In the genomic region with DNA sequence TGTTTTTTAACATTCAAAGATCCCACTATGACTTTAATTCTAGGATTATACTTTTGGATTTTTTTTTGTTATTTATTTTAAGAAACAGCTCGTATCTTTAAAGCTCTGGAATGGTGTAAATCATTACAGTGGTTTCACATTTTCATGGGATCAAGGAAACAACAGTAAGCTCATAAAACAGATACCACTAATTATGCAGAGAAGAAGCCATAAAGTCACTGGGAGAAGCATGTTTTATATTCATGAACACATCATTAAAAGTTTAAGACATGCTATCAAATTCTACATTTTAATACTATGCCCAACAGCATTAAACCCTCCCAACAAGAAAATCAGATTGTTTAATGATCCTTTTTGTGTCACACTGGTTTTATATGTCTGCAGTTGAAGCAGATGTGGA, we compare ENCODE assay signal across 20 cellular contexts.
"Had no signal": no experiment of that assay in that cellular context is flagged by ENCODE, and none has a peak within 500 bp of the region (broad histone marks: within the 10 kb centered on the region; RNA-seq: fewer than 3 reads in every experiment).

No MANE protein-coding gene starts in this region.

- H3K36me3 Mint-ChIP-seq: naive B cell had no signal

- H3K4me1 ChIP-seq: colonic mucosa, heart right ventricle, parathyroid adenoma, prostate gland had no signal

- H3K4me3 ChIP-seq: colonic mucosa, prostate gland, skin epidermis had no signal

- H3K27me3 ChIP-seq: colonic mucosa, gastrocnemius medialis had no signal

- H3K4me1 Mint-ChIP-seq: endodermal cell, naive B cell, nephron had no signal

- H3K9me3 ChIP-seq: colonic mucosa, gastrocnemius medialis, heart right ventricle, prostate gland had no signal

- H3K27ac ChIP-seq: colonic mucosa, gastrocnemius medialis, heart right ventricle, parathyroid adenoma, prostate gland, skin epidermis had no signal

- H3K9ac ChIP-seq: parathyroid adenoma had no signal

- DNase-seq: colonic mucosa; dermis blood vessel endothelial cell; endodermal cell; gastrocnemius medialis; heart right ventricle; hypothalamus; kidney glomerular epithelial cell; mesendoderm; naive B cell; occipital lobe; retina; stimulated activated CD4-positive, alpha-beta T cell treated with anti-CD3 and anti-CD28 coated beads, Interleukin-12 subunit alpha, Interleukin-12 subunit beta, amount 100 ng/mL, for 4 hours; stimulated activated CD4-positive, alpha-beta T cell treated with anti-CD3 and anti-CD28 coated beads, Interleukin-2, amount 100 ng/mL, for 48 hours; stimulated activated naive CD4-positive, alpha-beta T cell treated with Interleukin-2 at 50 U/mL for 16 hours; trophoblast cell had no signal

- ATAC-seq: gastrocnemius medialis, heart right ventricle, sciatic nerve had no signal

- H3K9me3 Mint-ChIP-seq: endodermal cell, naive B cell, nephron had no signal

- H3K4me3 Mint-ChIP-seq: endodermal cell, naive B cell, nephron had no signal

- H3K36me3 ChIP-seq: colonic mucosa, gastrocnemius medialis, heart right ventricle, prostate gland had no signal

- H3K27ac Mint-ChIP-seq: endodermal cell, naive B cell, nephron had no signal
